Comparison of ENCODE assay signal across 1 cellular context in genomic region chr20:18587665-18588553, GRCh38.
A peak's percentile ranks its signal among the peaks of the same experiment; 100 is the strongest.
TF ChIP-seq lines count a peak whose summit lies in the region.

Gene DTD1 (plus strand): TSS chr20:18588054. CDS start chr20:18588073, 19 bp downstream.

TF ChIP-seq in HepG2, 621 proteins besides CTCF, POLR2A, EP300 and RAD21 (continued from another document and continues in another):
- TF ChIP-seq KIAA2018 (CRISPR knock-in tag; IDR thresholded peaks at IDR 0.05; ENCODE audit: borderline replicate concordance) (no peak), ARID5B (CRISPR knock-in tag; IDR thresholded peaks at IDR 0.05) (peak; percentile 41), NFAT5 (CRISPR knock-in tag; IDR thresholded peaks at IDR 0.05) (peak; percentile 85), ZBTB43 (CRISPR knock-in tag; conservative IDR thresholded peaks at IDR 0.05) (no peak), PCBP2 (optimal IDR thresholded peaks at IDR 0.05; ENCODE audit: low read depth, low read length, poor library complexity, severe bottlenecking) (no peak), ZNF333 (CRISPR knock-in tag; IDR thresholded peaks at IDR 0.05; ENCODE audit: borderline replicate concordance) (peak; percentile 18; the same call in 1 of the 2 replicates), DR1 (CRISPR knock-in tag; IDR thresholded peaks at IDR 0.05) (peak; percentile 67; the same call in 1 of the 2 replicates), FOXK2 (IDR thresholded peaks at IDR 0.05) (no peak), ZBTB4 (CRISPR knock-in tag; IDR thresholded peaks at IDR 0.05; ENCODE audit: borderline replicate concordance) (no peak), ZNF691 (CRISPR knock-in tag; IDR thresholded peaks at IDR 0.05; ENCODE audit: borderline replicate concordance, low read depth) (no peak; the same call in 1 of the 2 replicates), PHF20 (CRISPR knock-in tag; IDR thresholded peaks at IDR 0.05) (peak; percentile 69), KLF16 (CRISPR knock-in tag; IDR thresholded peaks at IDR 0.05) (peak in 1 of 2 experiments; percentile 78; a peak in 2 of 4 replicates), ZNF205 (CRISPR knock-in tag; IDR thresholded peaks at IDR 0.05) (no peak), ZBTB34 (CRISPR knock-in tag; IDR thresholded peaks at IDR 0.05) (peak; percentile 73; the same call in 1 of the 2 replicates), PCBP1 (IDR thresholded peaks at IDR 0.05; ENCODE audit: borderline replicate concordance, low read depth, low read length) (0 out of 2 replicates have a peak, but pooled peaks have one; percentile 36)
